In genomic region chr15:66505430-66505811, GRCh38 we compare ENCODE assay signal across 8 cellular contexts. TPM values are rescaled to one million over a fixed set of nuclear protein-coding genes. Genes with fewer than 3 reads are reported as not detected.
DNase-seq lines count a peak whose midpoint lies in the region; ATAC-seq and TF ChIP-seq lines count a peak whose summit lies in the region.

No MANE protein-coding gene starts in this region.

- H3K4me3 ChIP-seq in GM12865 (ENCODE audit: low read depth, low read length) (peak overlapping the region; percentile 86), thymus (ENCODE audit: low read length) (peak overlapping the region; percentile 77)

- peaks cover 6% of the 10 kb centered on the region for H3K36me3 ChIP-seq in thymus (ENCODE audit: control insufficient read depth, insufficient read depth)

- H3K27me3 Mint-ChIP-seq in activated naive CD8-positive, alpha-beta T cell treated with anti-CD3 and anti-CD28 coated beads, Interleukin-2, amount 50 U/mL, for 24 hours: no peaks in the 10 kb centered on the region

- ATAC-seq in HG03045 (IDR thresholded peaks at IDR 0.05; ENCODE audit: unreplicated experiment): peak; percentile 34
- ATAC-seq in activated naive CD8-positive, alpha-beta T cell treated with anti-CD3 and anti-CD28 coated beads, Interleukin-2, amount 50 U/mL, for 24 hours: no peak

- H3K27me3 ChIP-seq in thymus (ENCODE audit: control insufficient read depth, insufficient read depth): no peaks in the 10 kb centered on the region

- peak overlapping the region; percentile 89 for H3K27ac ChIP-seq in thymus (ENCODE audit: low read depth)

- H3K36me3 Mint-ChIP-seq in activated naive CD8-positive, alpha-beta T cell treated with anti-CD3 and anti-CD28 coated beads, Interleukin-2, amount 50 U/mL, for 24 hours (ENCODE audit: low read depth): peaks cover 61% of the 10 kb centered on the region

- H3K9me3 ChIP-seq in thymus (ENCODE audit: control insufficient read depth): no peaks in the 10 kb centered on the region

- H3K27ac Mint-ChIP-seq in activated naive CD8-positive, alpha-beta T cell treated with anti-CD3 and anti-CD28 coated beads, Interleukin-2, amount 50 U/mL, for 24 hours: peak overlapping the region; percentile 99

- DNase-seq in GM12865 (ENCODE audit: low read depth) (no peak), kidney glomerular epithelial cell (lab: John Stamatoyannopoulos, UW) (peak; percentile 63), NCI-H1694 (lab: John Stamatoyannopoulos, UW) (no peak), OCI-M2 (lab: John Stamatoyannopoulos, UW; ENCODE audit: unreplicated experiment) (no peak)
- no peak for DNase-seq in activated naive CD8-positive, alpha-beta T cell treated with anti-CD3 and anti-CD28 coated beads, Interleukin-2, amount 50 U/mL, for 24 hours
- no peak for DNase-seq in NK-92 treated with Interleukin-12 subunit alpha and Interleukin-12 subunit beta, amount 100 ng/mL, for 24 hours (lab: John Stamatoyannopoulos, UW)

- under 1% methylated on average over 13 of the region's 13 CpGs for WGBS in thymus

- peaks cover 57% of the 10 kb centered on the region for H3K4me1 Mint-ChIP-seq in activated naive CD8-positive, alpha-beta T cell treated with anti-CD3 and anti-CD28 coated beads, Interleukin-2, amount 50 U/mL, for 24 hours

- H3K4me1 ChIP-seq in thymus (ENCODE audit: control insufficient read depth, insufficient read depth, low read length): peaks cover 17% of the 10 kb centered on the region

- no peaks in the 10 kb centered on the region for H3K9me3 Mint-ChIP-seq in activated naive CD8-positive, alpha-beta T cell treated with anti-CD3 and anti-CD28 coated beads, Interleukin-2, amount 50 U/mL, for 24 hours

- H3K4me3 Mint-ChIP-seq in activated naive CD8-positive, alpha-beta T cell treated with anti-CD3 and anti-CD28 coated beads, Interleukin-2, amount 50 U/mL, for 24 hours: peak overlapping the region; percentile 100

- no peak for TF ChIP-seq CTCF in GM12865 (IDR thresholded peaks at IDR 0.05; ENCODE audit: insufficient read depth, low read depth, low read length, missing control alignments)

RNA-seq across cellular contexts. Expression of gene ZWILCH, which starts 0.3 kb away (rescaled TPM):
- 7.6 TPM for polyA plus RNA-seq in thymus

RNA-seq across cellular contexts. Expression of gene RPL4, which starts 0.8 kb away (rescaled TPM):
- polyA plus RNA-seq in thymus: 2,770 TPM

RNA-seq across cellular contexts. Expression of gene SNAPC5, which starts 7.9 kb away (rescaled TPM):
- polyA plus RNA-seq in thymus: 39.9 TPM
